ENCODE assay signal across 14 cellular contexts in the genomic region with DNA sequence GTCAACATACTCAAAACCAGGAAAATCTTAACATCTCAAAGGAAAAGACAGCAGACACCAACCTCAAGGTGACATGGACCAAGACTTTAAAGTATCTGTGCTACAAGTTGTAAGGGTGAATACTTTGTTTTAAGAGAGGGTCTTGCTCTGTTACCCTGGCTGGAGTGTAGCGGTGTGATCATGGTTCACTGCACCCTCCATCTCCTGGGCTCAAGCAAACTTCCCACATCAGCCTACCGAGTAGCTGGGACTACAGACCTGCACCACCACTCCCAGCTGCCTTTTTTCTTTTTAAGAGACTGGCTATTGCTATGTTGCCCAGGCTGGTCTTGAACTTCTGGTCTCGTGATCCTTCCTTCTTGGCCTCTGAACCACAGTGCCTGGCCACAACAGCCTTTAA. TPM values are rescaled to one million over a fixed set of nuclear protein-coding genes. Genes with fewer than 3 reads are reported as not detected.
DNase-seq lines count a peak whose midpoint lies in the region; ATAC-seq and TF ChIP-seq lines count a peak whose summit lies in the region.
"Had no signal": no experiment of that assay in that cellular context is flagged by ENCODE, and none has a peak within 500 bp of the region (broad histone marks: within the 10 kb centered on the region; RNA-seq: fewer than 3 reads in every experiment).

No MANE protein-coding gene starts in this region.

- H3K27ac Mint-ChIP-seq in CD14-positive monocyte: peak overlapping the region; percentile 33 to 82 (median 72)
- peak overlapping the region; percentile 43 for H3K27ac Mint-ChIP-seq in Caco-2 (ENCODE audit: unreplicated experiment)
- H3K27ac Mint-ChIP-seq in T-helper 17 cell: peak overlapping the region; percentile 49

- CTCF ChIA-PET in Caco-2 (lab: Charles Lee): no interaction called here

- H3K36me3 Mint-ChIP-seq in CD14-positive monocyte: peaks cover 7 to 12% of the 10 kb centered on the region in 2 donors
- H3K36me3 Mint-ChIP-seq in Caco-2 (ENCODE audit: insufficient read depth, unreplicated experiment): peaks cover 51% of the 10 kb centered on the region
- H3K36me3 Mint-ChIP-seq in T-helper 17 cell (ENCODE audit: low read depth): no peaks in the 10 kb centered on the region

- H3K27me3 Mint-ChIP-seq in CD14-positive monocyte (ENCODE audit: low read depth in 3 of 3) (no peaks in the 10 kb centered on the region), Caco-2 (ENCODE audit: insufficient read depth, unreplicated experiment) (no peaks in the 10 kb centered on the region), T-helper 17 cell (no peaks in the 10 kb centered on the region)

- no peaks in the 10 kb centered on the region for H3K36me3 ChIP-seq in Caco-2 (ENCODE audit: control insufficient read depth, insufficient read depth, low read length)
- H3K36me3 ChIP-seq in HAP-1 (replicated peaks): peaks cover 13% of the 10 kb centered on the region
- H3K36me3 ChIP-seq: ascending aorta had no signal

- POLR2A ChIA-PET in Caco-2 (lab: Charles Lee): no interaction called here

- H3K4me3 ChIP-seq in Caco-2 (ENCODE audit: low read depth, low read length) (no peak overlapping the region), HAP-1 (no peak overlapping the region)
- H3K4me3 ChIP-seq: ascending aorta, lower lobe of right lung had no signal

- H3K4me1 ChIP-seq in Caco-2: peaks cover 7% of the 10 kb centered on the region; the same call in 1 of the 2 replicates
- H3K4me1 ChIP-seq in HAP-1: peaks cover 24% of the 10 kb centered on the region

- in situ Hi-C loops in HAP-1 (cut with MboI; ENCODE audit: low sequenced_read_pairs): no loop called here

- TSS peak; percentile 2 for BruUV-seq in Caco-2 (replicated peaks; lab: Mats Ljungman, UMichigan)

- intact Hi-C loops in CD14-positive monocyte (cut with micrococcal nuclease) (loop anchor here in 1 of 2 donors (10.0 kb wide), 1 partner anchor 200 kb away; no protein-coding TSS in a partner anchor), Caco-2 (cut with micrococcal nuclease; ENCODE audit: unreplicated experiment) (no loop called here)

- H3K9me3 ChIP-seq in Caco-2 (no peaks in the 10 kb centered on the region), T-helper 17 cell (ENCODE audit: control insufficient read depth, low read length, poor library complexity, severe bottlenecking) (no peaks in the 10 kb centered on the region), HAP-1 (no peaks in the 10 kb centered on the region)
- H3K9me3 ChIP-seq: ascending aorta, lower lobe of right lung had no signal

- H3K4me1 Mint-ChIP-seq in CD14-positive monocyte: peaks cover 67% of the 10 kb centered on the region
- peaks cover 17% of the 10 kb centered on the region for H3K4me1 Mint-ChIP-seq in Caco-2 (ENCODE audit: low read depth, unreplicated experiment)
- H3K4me1 Mint-ChIP-seq in T-helper 17 cell: peaks cover 42% of the 10 kb centered on the region

- H3K9me3 Mint-ChIP-seq in CD14-positive monocyte: no peaks in the 10 kb centered on the region
- no peaks in the 10 kb centered on the region for H3K9me3 Mint-ChIP-seq in Caco-2 (ENCODE audit: unreplicated experiment)

- no peak for ATAC-seq in T-helper 17 cell
- no peak for ATAC-seq in GM18505 (IDR thresholded peaks at IDR 0.05; ENCODE audit: unreplicated experiment)
- no peak for ATAC-seq in HG03432 (IDR thresholded peaks at IDR 0.05; ENCODE audit: unreplicated experiment)
- ATAC-seq: lower lobe of right lung had no signal

- TF ChIP-seq CTCF in CD14-positive monocyte (IDR thresholded peaks at IDR 0.05): no peak
- TF ChIP-seq CTCF in Caco-2 (IDR thresholded peaks at IDR 0.05; ENCODE audit: insufficient read depth in 1 of 2, low read depth in 1 of 2, low read length in 1 of 2, severe bottlenecking in 1 of 2, unreplicated experiment in 1 of 2): no peak

- H3K27me3 ChIP-seq in Caco-2 (replicated peaks; ENCODE audit: control insufficient read depth, insufficient read depth, low read length) (no peaks in the 10 kb centered on the region), HAP-1 (ENCODE audit: low read depth) (no peaks in the 10 kb centered on the region)
- H3K27me3 ChIP-seq: ascending aorta had no signal

- DNase-seq in CD14-positive monocyte (ENCODE audit: low spot score) (no peak), Caco-2 (no peak), T-helper 17 cell (no peak), left kidney (ENCODE audit: low read depth, low spot score) (peak; percentile 46), SW 1271 (lab: John Stamatoyannopoulos, UW) (no peak), HAP-1 (ENCODE audit: low spot score in 2 of 2) (no peak)
- DNase-seq: dermis blood vessel endothelial cell, HCEC 1CT, lower lobe of right lung, NCI-H2029 treated with DMSO at 0.1 percent for 48 hours, SIG-M5 had no signal

- TF ChIP-seq POLR2A in GM18505 (IDR thresholded peaks at IDR 0.05; ENCODE audit: borderline replicate concordance, extremely low read depth, insufficient read depth, insufficient read length): no peak

- H3K4me3 Mint-ChIP-seq in CD14-positive monocyte (no peak overlapping the region), Caco-2 (ENCODE audit: unreplicated experiment) (no peak overlapping the region), T-helper 17 cell (peak overlapping the region; percentile 53)

RNA-seq across cellular contexts. Expression of a gene that starts 9.7 kb away (rescaled TPM):
- polyA plus RNA-seq in CD14-positive monocyte: 10 to 100 TPM; 35.0 to 45.3 TPM
- total RNA-seq in Caco-2 (2022) (84.0 and 90.0 TPM in 2 replicates), T-helper 17 cell (100 to 1,000 TPM; 101 to 121 TPM)
